ENCODE assay signal across 26 cellular contexts in genomic region chr12:15800278-15800677, GRCh38. TPM values are rescaled to one million over a fixed set of nuclear protein-coding genes. Genes with fewer than 3 reads are reported as not detected.
DNase-seq lines count a peak whose midpoint lies in the region; ATAC-seq, FAIRE-seq and TF ChIP-seq lines count a peak whose summit lies in the region.
"Had no signal": no experiment of that assay in that cellular context is flagged by ENCODE, and none has a peak within 500 bp of the region (broad histone marks: within the 10 kb centered on the region; RNA-seq: fewer than 3 reads in every experiment).

No MANE protein-coding gene starts in this region.

- H3K4me2 ChIP-seq in skeletal muscle satellite cell (ENCODE audit: low read length) = peak overlapping the region; percentile 20
- H3K4me2 ChIP-seq in mammary epithelial cell (ENCODE audit: insufficient read depth, low read depth, low read length) = no peak overlapping the region
- H3K4me2 ChIP-seq: BLaER1 had no signal

- no peaks in the 10 kb centered on the region for H3K9me3 Mint-ChIP-seq in activated CD4-positive, alpha-beta T cell treated with anti-CD3 and anti-CD28 coated beads, Interleukin-2, amount 10 ng/mL, durations not matched to agents 24 days and 14 days
- no peaks in the 10 kb centered on the region for H3K9me3 Mint-ChIP-seq in activated CD4-positive, alpha-beta T cell treated with anti-CD3 and anti-CD28 coated beads, Interleukin-2, amount 10 ng/mL, durations not matched to agents 7 days and 5 days

- peaks cover 34% of the 10 kb centered on the region for H3K4me1 ChIP-seq in skeletal muscle satellite cell (ENCODE audit: control insufficient read depth, insufficient read depth, low read length)
- H3K4me1 ChIP-seq in mammary epithelial cell (ENCODE audit: insufficient read depth, low read length) = peaks cover 23% of the 10 kb centered on the region
- H3K4me1 ChIP-seq: BLaER1, Peyer's patch had no signal

- H3K4me3 Mint-ChIP-seq in activated CD4-positive, alpha-beta T cell treated with anti-CD3 and anti-CD28 coated beads, Interleukin-2, amount 10 ng/mL, durations not matched to agents 24 days and 14 days = no peak overlapping the region
- no peak overlapping the region for H3K4me3 Mint-ChIP-seq in activated CD4-positive, alpha-beta T cell treated with anti-CD3 and anti-CD28 coated beads, Interleukin-2, amount 10 ng/mL, durations not matched to agents 7 days and 5 days
- H3K4me3 Mint-ChIP-seq: CD4-positive, CD25-positive, alpha-beta regulatory T cell had no signal

- H3K27ac ChIP-seq in mammary epithelial cell (ENCODE audit: insufficient read depth, low read depth, low read length) = no peak overlapping the region
- H3K27ac ChIP-seq: BLaER1, Peyer's patch, SK-N-MC had no signal

- no peaks in the 10 kb centered on the region for H3K4me1 Mint-ChIP-seq in activated CD4-positive, alpha-beta T cell treated with anti-CD3 and anti-CD28 coated beads, Interleukin-2, amount 10 ng/mL, durations not matched to agents 24 days and 14 days
- H3K4me1 Mint-ChIP-seq in activated CD4-positive, alpha-beta T cell treated with anti-CD3 and anti-CD28 coated beads, Interleukin-2, amount 10 ng/mL, durations not matched to agents 7 days and 5 days = no peaks in the 10 kb centered on the region
- H3K4me1 Mint-ChIP-seq: CD4-positive, CD25-positive, alpha-beta regulatory T cell had no signal

- in situ Hi-C loops in mammary epithelial cell (cut with MboI; ENCODE audit: low sequenced_read_pairs in 2 of 2) = no loop called here

- 72% methylated on average over 3 of the region's 3 CpGs for WGBS in mammary epithelial cell (ENCODE audit: low coverage, missing lambda C conversion rate)

- peak; percentile 31 for DNase-seq in activated CD4-positive, alpha-beta T cell treated with anti-CD3 and anti-CD28 coated beads, Interleukin-2, amount 10 ng/mL, durations not matched to agents 24 days and 14 days
- DNase-seq in activated CD4-positive, alpha-beta T cell treated with anti-CD3 and anti-CD28 coated beads, Interleukin-2, amount 10 ng/mL, durations not matched to agents 7 days and 5 days = no peak
- DNase-seq in bronchial epithelial cell (ENCODE audit: low read depth) = peak; percentile 83
- peak; percentile 77 for DNase-seq in fibroblast of villous mesenchyme (ENCODE audit: low read depth)
- no peak for DNase-seq in mammary epithelial cell
- no peak for DNase-seq in SIG-M5 treated with dmso at 0.1 percent for 504 hours (lab: John Stamatoyannopoulos, UW; ENCODE audit: unreplicated experiment)
- DNase-seq: 8988T; CD4-positive, CD25-positive, alpha-beta regulatory T cell; DMS153; DND-41; H7; Karpas-422; NCI-H1105 treated with DMSO at 0.1 percent for 48 hours; NCI-H146; NCI-H1930; NCI-H2107; NCI-H446; NCI-H524 treated with DMSO at 0.1 percent for 48 hours; NCI-H774; Peyer's patch; SHP77 treated with DMSO at 0.1 percent for 48 hours had no signal

- H3K27me3 Mint-ChIP-seq in activated CD4-positive, alpha-beta T cell treated with anti-CD3 and anti-CD28 coated beads, Interleukin-2, amount 10 ng/mL, durations not matched to agents 24 days and 14 days = peaks cover 18% of the 10 kb centered on the region
- H3K27me3 Mint-ChIP-seq in activated CD4-positive, alpha-beta T cell treated with anti-CD3 and anti-CD28 coated beads, Interleukin-2, amount 10 ng/mL, durations not matched to agents 7 days and 5 days = peaks cover 19% of the 10 kb centered on the region

- intact Hi-C loops in activated CD4-positive, alpha-beta T cell treated with anti-CD3 and anti-CD28 coated beads, Interleukin-2, amount 10 ng/mL, durations not matched to agents 24 days and 14 days (cut with micrococcal nuclease) = no loop called here
- intact Hi-C loops in mammary epithelial cell (cut with micrococcal nuclease) = no loop called here

- H3K27me3 ChIP-seq in bronchial epithelial cell (ENCODE audit: control insufficient read depth, insufficient read depth, low read length) = no peaks in the 10 kb centered on the region
- H3K27me3 ChIP-seq in skeletal muscle satellite cell (ENCODE audit: control insufficient read depth, insufficient read depth, low read length) = no peaks in the 10 kb centered on the region
- no peaks in the 10 kb centered on the region for H3K27me3 ChIP-seq in mammary epithelial cell (ENCODE audit: insufficient read depth, low read length)
- H3K27me3 ChIP-seq: BLaER1, Peyer's patch had no signal

- no peaks in the 10 kb centered on the region for H3K36me3 Mint-ChIP-seq in activated CD4-positive, alpha-beta T cell treated with anti-CD3 and anti-CD28 coated beads, Interleukin-2, amount 10 ng/mL, durations not matched to agents 24 days and 14 days (ENCODE audit: low read depth)
- no peaks in the 10 kb centered on the region for H3K36me3 Mint-ChIP-seq in activated CD4-positive, alpha-beta T cell treated with anti-CD3 and anti-CD28 coated beads, Interleukin-2, amount 10 ng/mL, durations not matched to agents 7 days and 5 days (ENCODE audit: low read depth)
- H3K36me3 Mint-ChIP-seq: CD4-positive, CD25-positive, alpha-beta regulatory T cell had no signal

- ATAC-seq in activated CD4-positive, CD25-positive, alpha-beta regulatory T cell treated with anti-CD3 and anti-CD28 coated beads, Interleukin-2, amount 50 U/mL, for 24 hours = no peak

- no TSS peak for BruUV-seq in mammary epithelial cell (replicated peaks; lab: Mats Ljungman, UMichigan)

- H3K9ac ChIP-seq in skeletal muscle satellite cell (ENCODE audit: low read depth, low read length) (no peak overlapping the region), mammary epithelial cell (ENCODE audit: insufficient read depth, low read length) (no peak overlapping the region)
- H3K9ac ChIP-seq: BLaER1 had no signal

- peak; percentile 47 for FAIRE-seq in bronchial epithelial cell (lab: Jason Lieb, UNC)
- FAIRE-seq: GM19239 had no signal

- POLR2A ChIA-PET in activated CD4-positive, alpha-beta T cell treated with anti-CD3 and anti-CD28 coated beads, Interleukin-2, amount 10 ng/mL, durations not matched to agents 7 days and 5 days (lab: Charles Lee) = no interaction called here

- TF ChIP-seq CTCF in bronchial epithelial cell (IDR thresholded peaks at IDR 0.05; ENCODE audit: insufficient read depth, low read length, severe bottlenecking) = no peak
- TF ChIP-seq CTCF in fibroblast of villous mesenchyme (IDR thresholded peaks at IDR 0.05; ENCODE audit: insufficient read depth, low read depth, low read length) = no peak
- TF ChIP-seq CTCF in mammary epithelial cell (conservative IDR thresholded peaks at IDR 0.05 in 1 of 2, IDR thresholded peaks at IDR 0.05 in 1 of 2; ENCODE audit: extremely low read depth in 1 of 2, insufficient read depth in 1 of 2, low read depth in 1 of 2, low read length in 2 of 2) = no peak

- dilution Hi-C loops in mammary epithelial cell (cut with HindIII; ENCODE audit: low sequenced_read_pairs) = no loop called here

- H3K4me3 ChIP-seq in bronchial epithelial cell (ENCODE audit: low read depth, low read length) = no peak overlapping the region
- H3K4me3 ChIP-seq in fibroblast of villous mesenchyme (ENCODE audit: low read depth, low read length) = no peak overlapping the region
- no peak overlapping the region for H3K4me3 ChIP-seq in skeletal muscle satellite cell (ENCODE audit: low read length)
- no peak overlapping the region for H3K4me3 ChIP-seq in mammary epithelial cell (replicated peaks in 1 of 3; ENCODE audit: insufficient read depth in 1 of 3, low read depth in 2 of 3, low read length in 3 of 3)
- H3K4me3 ChIP-seq: BLaER1, Peyer's patch, SK-N-MC had no signal

- no peaks in the 10 kb centered on the region for H3K36me3 ChIP-seq in bronchial epithelial cell (ENCODE audit: control insufficient read depth, insufficient read depth, low read length)
- no peaks in the 10 kb centered on the region for H3K36me3 ChIP-seq in skeletal muscle satellite cell (ENCODE audit: insufficient read depth, low read length)
- H3K36me3 ChIP-seq in mammary epithelial cell (ENCODE audit: insufficient read depth, low read length) = no peaks in the 10 kb centered on the region
- H3K36me3 ChIP-seq: BLaER1, Peyer's patch had no signal

- no peak overlapping the region for H3K27ac Mint-ChIP-seq in activated CD4-positive, alpha-beta T cell treated with anti-CD3 and anti-CD28 coated beads, Interleukin-2, amount 10 ng/mL, durations not matched to agents 24 days and 14 days
- no peak overlapping the region for H3K27ac Mint-ChIP-seq in activated CD4-positive, alpha-beta T cell treated with anti-CD3 and anti-CD28 coated beads, Interleukin-2, amount 10 ng/mL, durations not matched to agents 7 days and 5 days
- H3K27ac Mint-ChIP-seq: CD4-positive, CD25-positive, alpha-beta regulatory T cell had no signal

- H4K20me1 ChIP-seq in mammary epithelial cell (ENCODE audit: insufficient read depth, low read length) = no peaks in the 10 kb centered on the region
- H4K20me1 ChIP-seq: BLaER1 had no signal

- H2AFZ ChIP-seq in mammary epithelial cell (ENCODE audit: low read depth, low read length) = no peak overlapping the region

- no peaks in the 10 kb centered on the region for H3K9me3 ChIP-seq in skeletal muscle satellite cell (replicated peaks; ENCODE audit: low read length)
- no peaks in the 10 kb centered on the region for H3K9me3 ChIP-seq in mammary epithelial cell (replicated peaks; ENCODE audit: insufficient read depth, low read length)
- H3K9me3 ChIP-seq: BLaER1, Peyer's patch had no signal

- no peaks in the 10 kb centered on the region for H3K79me2 ChIP-seq in mammary epithelial cell (ENCODE audit: insufficient read depth, low read length)

- CTCF ChIA-PET in activated CD4-positive, alpha-beta T cell treated with anti-CD3 and anti-CD28 coated beads, Interleukin-2, amount 10 ng/mL, durations not matched to agents 7 days and 5 days (lab: Charles Lee) = no interaction called here
- CTCF ChIA-PET in mammary epithelial cell (lab: Charles Lee; ENCODE audit: low non-redundant PET) = no interaction called here

RNA-seq across cellular contexts. Expression of gene EPS8, which starts 11.1 kb away (rescaled TPM):
- 2.2 and 2.4 TPM in 2 replicates for total RNA-seq in activated CD4-positive, alpha-beta T cell treated with anti-CD3 and anti-CD28 coated beads, Interleukin-2, amount 10 ng/mL, durations not matched to agents 24 days and 14 days
- 1 to 10 TPM; 2.3 to 2.4 TPM for total RNA-seq in activated CD4-positive, alpha-beta T cell treated with anti-CD3 and anti-CD28 coated beads, Interleukin-2, amount 10 ng/mL, durations not matched to agents 7 days and 5 days
- total RNA-seq in bronchial epithelial cell = 35.3 and 36.1 TPM in 2 replicates
- total RNA-seq in fibroblast of villous mesenchyme = 79.9 and 100 TPM in 2 replicates
- total RNA-seq in skeletal muscle satellite cell (2012; rRNA removed) = 159 and 170 TPM in 2 replicates
- total RNA-seq in mammary epithelial cell = 10 to 100 TPM; 28.9 to 51.7 TPM
- 35.2 TPM for polyA plus RNA-seq in mammary epithelial cell
- 36.3 TPM for polyA minus RNA-seq in mammary epithelial cell

Comparison
In these comparisons a context has a peak if more than half of its experiments do, and no peak if none do; other contexts are left out.
1. DNase-seq: peak in activated CD4-positive, alpha-beta T cell treated with anti-CD3 and anti-CD28 coated beads, Interleukin-2, amount 10 ng/mL, durations not matched to agents 24 days and 14 days (single experiment), bronchial epithelial cell (single experiment) and fibroblast of villous mesenchyme (single experiment); none in activated CD4-positive, alpha-beta T cell treated with anti-CD3 and anti-CD28 coated beads, Interleukin-2, amount 10 ng/mL, durations not matched to agents 7 days and 5 days (single experiment), mammary epithelial cell (single experiment) and SIG-M5 treated with dmso at 0.1 percent for 504 hours (single experiment).